In the genomic region with DNA sequence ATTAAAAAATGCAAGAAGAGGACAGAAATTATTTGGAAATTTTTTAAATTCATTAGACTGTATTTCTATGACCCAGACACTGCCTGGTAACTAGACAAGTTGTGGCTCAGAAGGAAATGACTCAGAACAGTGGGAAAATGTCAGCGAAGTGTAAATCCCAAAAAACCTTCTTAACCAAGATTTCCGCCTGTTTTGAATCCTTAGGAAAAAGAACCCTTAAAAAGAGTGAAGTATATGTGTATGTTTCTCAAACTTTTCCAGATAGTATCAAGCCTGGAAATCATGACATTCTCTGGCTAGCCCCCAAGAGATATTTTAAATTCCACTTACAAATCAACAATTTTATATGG, we compare ENCODE assay signal across 20 cellular contexts. TPM values are rescaled to one million over a fixed set of nuclear protein-coding genes. Genes with fewer than 3 reads are reported as not detected.
DNase-seq lines count a peak whose midpoint lies in the region; ATAC-seq and TF ChIP-seq lines count a peak whose summit lies in the region.
"Had no signal": no experiment of that assay in that cellular context is flagged by ENCODE, and none has a peak within 500 bp of the region (broad histone marks: within the 10 kb centered on the region; RNA-seq: fewer than 3 reads in every experiment).

No MANE protein-coding gene starts in this region.

- H3K9ac ChIP-seq in smooth muscle cell (ENCODE audit: low read depth): peak overlapping the region; percentile 70
- H3K9ac ChIP-seq: BLaER1 treated with 17β-estradiol and CSF1 and Interleukin-3, amounts not matched to agents 10 nM and 100 nM; parathyroid adenoma had no signal

- H4K20me1 ChIP-seq in smooth muscle cell (ENCODE audit: low read depth): no peaks in the 10 kb centered on the region
- H4K20me1 ChIP-seq: BLaER1 treated with 17β-estradiol and CSF1 and Interleukin-3, amounts not matched to agents 10 nM and 100 nM had no signal

- no peak overlapping the region for H2AFZ ChIP-seq in smooth muscle cell (ENCODE audit: low read depth)
- H2AFZ ChIP-seq: parathyroid adenoma had no signal

- H3F3A ChIP-seq in smooth muscle cell (ENCODE audit: low read depth): peaks cover 11% of the 10 kb centered on the region

- no peak for TF ChIP-seq CTCF in HFFc6 (IDR thresholded peaks at IDR 0.05)
- no peak for TF ChIP-seq CTCF in foreskin fibroblast (IDR thresholded peaks at IDR 0.05; ENCODE audit: low read depth, low read length)
- no peak for TF ChIP-seq CTCF in smooth muscle cell (IDR thresholded peaks at IDR 0.05; ENCODE audit: borderline replicate concordance, insufficient read depth, poor library complexity, severe bottlenecking)

- no peak overlapping the region; the same call in 1 of the 2 replicates for H3K4me3 Mint-ChIP-seq in HFFc6
- H3K4me3 Mint-ChIP-seq: naive B cell, T-cell had no signal

- no peaks in the 10 kb centered on the region for H3K27me3 ChIP-seq in smooth muscle cell (ENCODE audit: low read depth)
- no peaks in the 10 kb centered on the region for H3K27me3 ChIP-seq in effector memory CD4-positive, alpha-beta T cell (replicated peaks; ENCODE audit: control insufficient read depth, insufficient read depth, low read length, poor library complexity, severe bottlenecking)
- H3K27me3 ChIP-seq: ascending aorta; BLaER1 treated with 17β-estradiol and CSF1 and Interleukin-3, amounts not matched to agents 10 nM and 100 nM; testis had no signal

- peak overlapping the region; percentile 97 for H3K27ac ChIP-seq in smooth muscle cell (ENCODE audit: low read depth)
- no peak overlapping the region for H3K27ac ChIP-seq in effector memory CD4-positive, alpha-beta T cell (ENCODE audit: insufficient read depth, low read length, poor library complexity, severe bottlenecking)
- H3K27ac ChIP-seq: ascending aorta; BLaER1 treated with 17β-estradiol and CSF1 and Interleukin-3, amounts not matched to agents 10 nM and 100 nM; lower lobe of right lung; parathyroid adenoma; testis had no signal

- peaks cover 17% of the 10 kb centered on the region for H3K4me1 ChIP-seq in smooth muscle cell (ENCODE audit: low read depth)
- no peaks in the 10 kb centered on the region for H3K4me1 ChIP-seq in effector memory CD4-positive, alpha-beta T cell (ENCODE audit: control insufficient read depth, insufficient read depth, low read length, poor library complexity, severe bottlenecking)
- H3K4me1 ChIP-seq: ascending aorta, parathyroid adenoma, testis had no signal

- H3K36me3 ChIP-seq in smooth muscle cell (ENCODE audit: low read depth): no peaks in the 10 kb centered on the region
- H3K36me3 ChIP-seq in effector memory CD4-positive, alpha-beta T cell (ENCODE audit: control insufficient read depth, insufficient read depth, low read length): no peaks in the 10 kb centered on the region
- H3K36me3 ChIP-seq: ascending aorta; BLaER1 treated with 17β-estradiol and CSF1 and Interleukin-3, amounts not matched to agents 10 nM and 100 nM; lower lobe of right lung had no signal

- H3K4me3 ChIP-seq in foreskin fibroblast (ENCODE audit: low read depth in 1 of 2, low read length in 2 of 2) (no peak overlapping the region), smooth muscle cell (no peak overlapping the region)
- no peak overlapping the region for H3K4me3 ChIP-seq in effector memory CD4-positive, alpha-beta T cell (ENCODE audit: insufficient read depth, low read depth, low read length, poor library complexity, severe bottlenecking)
- H3K4me3 ChIP-seq: ascending aorta; BLaER1 treated with 17β-estradiol and CSF1 and Interleukin-3, amounts not matched to agents 10 nM and 100 nM; lower lobe of right lung; testis had no signal

- H3K9me3 Mint-ChIP-seq in HFFc6: no peaks in the 10 kb centered on the region
- H3K9me3 Mint-ChIP-seq: naive B cell, T-cell had no signal

- peak; percentile 28 for DNase-seq in HFFc6
- peak; percentile 25 for DNase-seq in amniotic epithelial cell (ENCODE audit: low read depth)
- DNase-seq in foreskin fibroblast: peak; percentile 23 to 36
- no peak for DNase-seq in smooth muscle cell (lab: John Stamatoyannopoulos, UW; ENCODE audit: unreplicated experiment)
- DNase-seq in NCI-H69 (lab: John Stamatoyannopoulos, UW): no peak
- DNase-seq in effector memory CD4-positive, alpha-beta T cell: no peak
- DNase-seq in midbrain (lab: John Stamatoyannopoulos, UW): no peak
- DNase-seq: activated CD4-positive, alpha-beta T cell treated with anti-CD3 and anti-CD28 coated beads, Interleukin-2, amount 50 U/mL, for 1 hour; activated naive CD4-positive, alpha-beta T cell treated with Interleukin-2 at 50 U/mL for 16 hours; erythroblast; lower lobe of right lung; naive B cell; NCI-H187; NCI-H446; T-cell; testis had no signal

- no peaks in the 10 kb centered on the region for H3K9me3 ChIP-seq in smooth muscle cell (replicated peaks; ENCODE audit: low read depth)
- H3K9me3 ChIP-seq in effector memory CD4-positive, alpha-beta T cell (ENCODE audit: control insufficient read depth, low read length): no peaks in the 10 kb centered on the region
- H3K9me3 ChIP-seq: ascending aorta; BLaER1 treated with 17β-estradiol and CSF1 and Interleukin-3, amounts not matched to agents 10 nM and 100 nM; lower lobe of right lung; testis had no signal

- peaks cover 11% of the 10 kb centered on the region for H3K27me3 Mint-ChIP-seq in HFFc6 (ENCODE audit: insufficient read depth)

- no peak for ATAC-seq in HG03097 (IDR thresholded peaks at IDR 0.05; ENCODE audit: low FRiP score, unreplicated experiment)
- ATAC-seq: lower lobe of right lung, T-cell had no signal

- peak overlapping the region; percentile 74 for H3K4me2 ChIP-seq in smooth muscle cell

- H3K27ac Mint-ChIP-seq in HFFc6: no peak overlapping the region
- H3K27ac Mint-ChIP-seq: naive B cell, T-cell had no signal

- no peaks in the 10 kb centered on the region for H3K79me2 ChIP-seq in smooth muscle cell (ENCODE audit: low read depth)
- H3K79me2 ChIP-seq: parathyroid adenoma had no signal

- H3K4me1 Mint-ChIP-seq in HFFc6 (ENCODE audit: low read depth): peaks cover 24% of the 10 kb centered on the region

- WGBS in smooth muscle cell (ENCODE audit: low lambda C conversion rate): 8% methylated on average over 2 of the region's 2 CpGs

- H3K36me3 Mint-ChIP-seq in HFFc6 (ENCODE audit: low read depth): no peaks in the 10 kb centered on the region
- H3K36me3 Mint-ChIP-seq: naive B cell, T-cell had no signal

RNA-seq across cellular contexts. Expression of gene PLXNA4, which starts 42.7 kb away (rescaled TPM):
- total RNA-seq in HFFc6 (2021; fragmentation: NEBNext Ultra II Directional; extraction: Animal tissue kit (Norgen Biotek cat#: 25700)): under 1 TPM in 4 of 6 experiments, not detected in 2; 0.02 to 0.14 (median 0.05) TPM
- 9.9 and 13.0 TPM in 2 replicates for total RNA-seq in smooth muscle cell
- polyA plus RNA-seq in smooth muscle cell: 4.5 and 8.5 TPM in 2 replicates

Comparison
In these comparisons a context has a peak if more than half of its experiments do, and no peak if none do; other contexts are left out.
1. DNase-seq: peak in HFFc6 (single experiment), amniotic epithelial cell (single experiment) and foreskin fibroblast (2 of 2); none in smooth muscle cell (single experiment), NCI-H69 (single experiment), effector memory CD4-positive, alpha-beta T cell (0 of 3) and midbrain (single experiment).